ENCODE assay signal across 8 cellular contexts in genomic region chr20:34581341-34582189, GRCh38.
A peak's percentile ranks its signal among the peaks of the same experiment; 100 is the strongest.
DNase-seq lines count a peak whose midpoint lies in the region; ATAC-seq lines count a peak whose summit lies in the region.

No MANE protein-coding gene starts in this region.

- ATAC-seq in GM19395 (IDR thresholded peaks at IDR 0.05; ENCODE audit: unreplicated experiment), result no peak

- peaks cover 19% of the 10 kb centered on the region for H3K4me1 Mint-ChIP-seq in activated naive CD8-positive, alpha-beta T cell (ENCODE audit: low read depth)

- DNase-seq in stimulated activated CD4-positive, alpha-beta T cell treated with anti-CD3 and anti-CD28 coated beads, Interleukin-12 subunit alpha, Interleukin-12 subunit beta, amount 100 ng/mL, for 48 hours (ENCODE audit: low read depth in 2 of 3, low spot score in 1 of 3), result peak; percentile 11 to 49 (median 19)
- no peak for DNase-seq in stimulated activated CD4-positive, alpha-beta T cell treated with anti-CD3 and anti-CD28 coated beads, Interleukin-4, amount 100 ng/mL, for 1 hour
- DNase-seq in kidney glomerular epithelial cell (lab: John Stamatoyannopoulos, UW) (peak; percentile 17), substantia nigra (lab: John Stamatoyannopoulos, UW) (peak in 21 of 49 donors; percentile 9 to 48 (median 31)), NCI-H2196 (lab: John Stamatoyannopoulos, UW; ENCODE audit: unreplicated experiment) (no peak)
- no peak for DNase-seq in activated effector memory CD4-positive, alpha-beta T cell treated with Interleukin-2 at 50 U/mL for 16 hours

- H3K27ac Mint-ChIP-seq in activated naive CD8-positive, alpha-beta T cell, result peak overlapping the region; percentile 68

- no peaks in the 10 kb centered on the region for H3K27me3 Mint-ChIP-seq in activated naive CD8-positive, alpha-beta T cell

- no peaks in the 10 kb centered on the region for H3K9me3 Mint-ChIP-seq in activated naive CD8-positive, alpha-beta T cell (ENCODE audit: low read depth)

- no peak overlapping the region for H3K4me3 Mint-ChIP-seq in activated naive CD8-positive, alpha-beta T cell

- peak overlapping the region; percentile 88 for H3K27ac ChIP-seq in substantia nigra (ENCODE audit: low read depth, low read length, poor library complexity, severe bottlenecking)

- peaks cover 5% of the 10 kb centered on the region for H3K36me3 Mint-ChIP-seq in activated naive CD8-positive, alpha-beta T cell

Comparison
In these comparisons a context has a peak if more than half of its experiments do, and no peak if none do; other contexts are left out.
1. DNase-seq: peak in stimulated activated CD4-positive, alpha-beta T cell treated with anti-CD3 and anti-CD28 coated beads, Interleukin-12 subunit alpha, Interleukin-12 subunit beta, amount 100 ng/mL, for 48 hours (3 of 3) and kidney glomerular epithelial cell (single experiment); none in stimulated activated CD4-positive, alpha-beta T cell treated with anti-CD3 and anti-CD28 coated beads, Interleukin-4, amount 100 ng/mL, for 1 hour (single experiment), NCI-H2196 (single experiment) and activated effector memory CD4-positive, alpha-beta T cell treated with Interleukin-2 at 50 U/mL for 16 hours (single experiment).